In the genomic region with DNA sequence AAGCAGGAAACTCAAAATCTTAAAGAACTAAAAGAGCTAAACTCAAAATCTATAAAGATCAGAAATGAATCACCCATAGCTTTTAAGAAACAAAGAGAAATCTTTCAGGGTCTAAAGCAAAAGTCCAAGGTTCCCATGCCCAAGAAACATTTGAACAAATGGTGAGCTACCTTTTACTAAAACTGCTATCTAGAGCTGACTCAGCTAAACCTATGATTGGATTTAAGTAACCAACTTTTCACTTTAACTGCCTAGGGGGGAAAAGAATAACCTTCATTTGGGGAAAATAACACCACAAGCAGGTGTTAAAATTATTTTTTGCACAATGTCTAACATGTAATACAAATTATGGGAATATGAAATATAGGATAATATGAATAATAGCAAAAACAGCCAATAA, we compare ENCODE assay signal across 25 cellular contexts.
"Had no signal": no experiment of that assay in that cellular context is flagged by ENCODE, and none has a peak within 500 bp of the region (broad histone marks: within the 10 kb centered on the region; RNA-seq: fewer than 3 reads in every experiment).

No MANE protein-coding gene starts in this region.

- H3K4me3 ChIP-seq: colonic mucosa, coronary artery, dorsolateral prefrontal cortex, esophagus muscularis mucosa, esophagus squamous epithelium, gastrocnemius medialis, gastroesophageal sphincter, heart left ventricle, heart right ventricle had no signal

- H3K9me3 ChIP-seq: colonic mucosa, esophagus squamous epithelium, gastrocnemius medialis had no signal

- H3K27ac ChIP-seq: colonic mucosa, coronary artery, dorsolateral prefrontal cortex, epithelial cell of prostate, esophagus muscularis mucosa, esophagus squamous epithelium, foreskin keratinocyte, gastrocnemius medialis, gastroesophageal sphincter, heart left ventricle, heart right ventricle had no signal

- DNase-seq: colonic mucosa; cortex of kidney; dermis blood vessel endothelial cell; dorsolateral prefrontal cortex; effector CD4-positive, alpha-beta T cell; effector CD8-positive, alpha-beta T cell; effector memory CD4-positive, alpha-beta T cell; effector memory CD8-positive, alpha-beta T cell; endodermal cell; erythroblast; esophagus squamous epithelium; foreskin fibroblast; foreskin keratinocyte; foreskin melanocyte; gastrocnemius medialis; glutamatergic neuron; head of caudate nucleus; heart left ventricle; heart right ventricle had no signal

- H3K36me3 ChIP-seq: colonic mucosa, esophagus muscularis mucosa, esophagus squamous epithelium, gastrocnemius medialis, gastroesophageal sphincter, heart left ventricle, heart right ventricle had no signal

- FAIRE-seq: endothelial cell of umbilical vein had no signal

- H3K27me3 ChIP-seq: colonic mucosa, dorsolateral prefrontal cortex, esophagus muscularis mucosa, esophagus squamous epithelium, foreskin keratinocyte, gastrocnemius medialis, gastroesophageal sphincter, heart left ventricle, heart right ventricle had no signal

- H3K4me1 ChIP-seq: colonic mucosa, esophagus muscularis mucosa, esophagus squamous epithelium, foreskin keratinocyte, gastrocnemius medialis, gastroesophageal sphincter, heart left ventricle, heart right ventricle had no signal

- ATAC-seq: effector memory CD8-positive, alpha-beta T cell; esophagus mucosa; foreskin keratinocyte; gastrocnemius medialis; gastroesophageal sphincter; heart left ventricle; heart right ventricle had no signal
